Comparison of ENCODE assay signal across 8 cellular contexts in the genomic region with DNA sequence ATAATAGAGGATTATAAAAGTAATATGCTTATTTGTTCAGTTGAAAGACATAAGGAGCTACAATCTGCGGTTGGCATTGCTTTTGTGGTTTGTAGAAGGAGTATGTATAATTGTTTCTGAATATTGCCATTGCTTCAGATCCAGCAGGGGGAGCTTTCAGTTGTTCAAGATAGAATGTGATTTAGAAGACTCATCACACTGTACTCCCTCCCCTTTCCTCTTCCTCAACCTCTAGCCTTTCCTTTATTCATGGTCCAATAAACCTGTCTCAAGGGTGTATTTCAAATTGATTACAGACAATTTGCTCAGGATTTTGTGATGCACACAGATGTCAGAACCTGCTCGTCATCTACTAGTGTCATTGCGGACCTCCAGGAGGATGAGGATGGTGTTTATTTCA. TPM values are rescaled to one million over a fixed set of nuclear protein-coding genes. Genes with fewer than 3 reads are reported as not detected.
DNase-seq lines count a peak whose midpoint lies in the region; ATAC-seq and TF ChIP-seq lines count a peak whose summit lies in the region.

No MANE protein-coding gene starts in this region.

- no peaks in the 10 kb centered on the region for H3K27me3 Mint-ChIP-seq in H9 (ENCODE audit: low read depth)

- H3K9me3 Mint-ChIP-seq in H9, result no peaks in the 10 kb centered on the region

- BruUV-seq in A673 (replicated peaks; lab: Mats Ljungman, UMichigan), result no TSS peak

- peak; percentile 68; the same call in 2 of the 3 replicates for ATAC-seq in RWPE2 (ENCODE audit: low read depth)

- H3K27me3 ChIP-seq in A673 (replicated peaks; ENCODE audit: insufficient read depth, low read depth, low read length, poor library complexity) (no peaks in the 10 kb centered on the region), H9 (ENCODE audit: insufficient read depth, low read length) (no peaks in the 10 kb centered on the region), RWPE2 (ENCODE audit: insufficient read depth, poor library complexity, severe bottlenecking) (no peaks in the 10 kb centered on the region)

- intact Hi-C loops in A673 (cut with micrococcal nuclease; ENCODE audit: unreplicated experiment), result loop anchor here (2.0 to 10.0 kb wide), 2 partner anchors 212 to 1758 kb away; no protein-coding TSS in a partner anchor

- no peak overlapping the region for H2BK20ac ChIP-seq in H9 (ENCODE audit: low read depth, low read length, poor library complexity, severe bottlenecking)

- no peak overlapping the region for H3K14ac ChIP-seq in H9 (ENCODE audit: insufficient read depth, low read length)

- no peaks in the 10 kb centered on the region for H3K4me1 ChIP-seq in A673 (ENCODE audit: insufficient read depth, low read length, poor library complexity, severe bottlenecking)
- no peaks in the 10 kb centered on the region for H3K4me1 ChIP-seq in H9 (ENCODE audit: insufficient read depth, low read length)
- H3K4me1 ChIP-seq in RWPE2 (ENCODE audit: insufficient read depth, poor library complexity, severe bottlenecking), result no peaks in the 10 kb centered on the region

- H3K36me3 ChIP-seq in A673 (ENCODE audit: insufficient read depth, low read length, poor library complexity, severe bottlenecking) (peaks cover 27% of the 10 kb centered on the region), RWPE2 (ENCODE audit: low read depth) (peaks cover 95% of the 10 kb centered on the region)

- H3K23me2 ChIP-seq in H9 (ENCODE audit: insufficient read length, low read depth, low read length, poor library complexity, severe bottlenecking), result no peaks in the 10 kb centered on the region

- WGBS in H9 (ENCODE audit: extremely low coverage, insufficient read length, low lambda C conversion rate), result no CpG with 5 or more reads among the region's 3 CpGs

- H3K23ac ChIP-seq in H9 (ENCODE audit: insufficient read length, low read depth, low read length), result no peak overlapping the region

- TF ChIP-seq CTCF in A673 (conservative IDR thresholded peaks at IDR 0.05; ENCODE audit: low read depth, low read length) (peak; percentile 70), H9 (conservative IDR thresholded peaks at IDR 0.05) (peak; percentile 72), RWPE2 (IDR thresholded peaks at IDR 0.05; ENCODE audit: poor library complexity, severe bottlenecking) (peak; percentile 68)

- H3K18ac ChIP-seq in H9 (ENCODE audit: insufficient read length, low read depth, low read length), result no peak overlapping the region

- peaks cover 21 to 57% (median 29%) of the 10 kb centered on the region in 3 experiments; a peak in 6 of 7 replicates for H3K36me3 Mint-ChIP-seq in H9 (ENCODE audit: insufficient read depth in 1 of 3, low read depth in 3 of 3)

- no peak overlapping the region for H2AK5ac ChIP-seq in H9 (ENCODE audit: insufficient read length, low read length)

- DNase-seq in A673 (ENCODE audit: low spot score) (peak; percentile 72), GDM1 (lab: John Stamatoyannopoulos, UW) (peak; percentile 15), H9 (no peak), M059J (ENCODE audit: low read depth) (peak; percentile 57), RWPE2 (ENCODE audit: low spot score) (no peak), erythroblast (lab: John Stamatoyannopoulos, UW) (peak; percentile 71 to 80), pons (ENCODE audit: low spot score) (peak; percentile 56)
- DNase-seq in stimulated activated CD8-positive, alpha-beta memory T cell treated with anti-CD3 and anti-CD28 coated beads, Interleukin-4, amount 100 ng/mL, for 48 hours, result no peak

- no peak overlapping the region for H2BK12ac ChIP-seq in H9 (ENCODE audit: insufficient read length, low read depth, low read length)

- H3K4ac ChIP-seq in H9 (ENCODE audit: low read depth, low read length), result no peak overlapping the region

- H3K4me3 ChIP-seq in A673 (ENCODE audit: low read depth, low read length, poor library complexity, severe bottlenecking) (no peak overlapping the region), RWPE2 (ENCODE audit: severe bottlenecking) (no peak overlapping the region)

- H3K79me2 ChIP-seq in H9 (ENCODE audit: insufficient read depth, low read length), result no peaks in the 10 kb centered on the region

- no peak overlapping the region for H3T11ph ChIP-seq in H9 (ENCODE audit: low read length)

- no peak overlapping the region for H2BK15ac ChIP-seq in H9 (ENCODE audit: low read depth, low read length)

- H2BK120ac ChIP-seq in H9 (ENCODE audit: low read depth, low read length, poor library complexity, severe bottlenecking), result no peak overlapping the region

- H4K91ac ChIP-seq in H9 (ENCODE audit: insufficient read length, low read depth, low read length), result no peak overlapping the region

- no peaks in the 10 kb centered on the region for H3K4me1 Mint-ChIP-seq in H9

- H4K5ac ChIP-seq in H9 (ENCODE audit: insufficient read length, low read depth, low read length), result no peak overlapping the region

- no peak overlapping the region for H4K8ac ChIP-seq in H9 (replicated peaks; ENCODE audit: insufficient read length, low read depth, low read length)

- no peak overlapping the region for H3K4me3 Mint-ChIP-seq in H9

- POLR2A ChIA-PET in A673 (lab: Charles Lee; ENCODE audit: low non-redundant PET), result no interaction called here

- CTCF ChIA-PET in A673 (lab: Charles Lee), result interaction anchor here (0.9 to 1.4 kb wide), 2 partner anchors 46 to 213 kb away, joined by 4 to 6 read pairs; no protein-coding TSS in a partner anchor

- no peaks in the 10 kb centered on the region for H4K20me1 ChIP-seq in H9 (ENCODE audit: control insufficient read depth, insufficient read depth, insufficient read length)

- no peak overlapping the region for H3K4me2 ChIP-seq in H9 (ENCODE audit: insufficient read depth, insufficient read length, low read length)

- no peak for TF ChIP-seq POLR2A in erythroblast (IDR thresholded peaks at IDR 0.05; ENCODE audit: low read length)

- no peak overlapping the region for H2BK5ac ChIP-seq in H9 (ENCODE audit: insufficient read length, low read length)

- H3K9ac ChIP-seq in H9 (ENCODE audit: extremely low read depth, insufficient read length, low read length), result no peak overlapping the region

- H3K27ac ChIP-seq in A673 (ENCODE audit: low read depth, low read length, poor library complexity, severe bottlenecking) (no peak overlapping the region), H9 (ENCODE audit: insufficient read length, low read depth, low read length) (no peak overlapping the region), RWPE2 (ENCODE audit: poor library complexity, severe bottlenecking) (no peak overlapping the region)

- no peaks in the 10 kb centered on the region for H3K9me3 ChIP-seq in A673 (ENCODE audit: low read depth, low read length, poor library complexity, severe bottlenecking)
- no peaks in the 10 kb centered on the region for H3K9me3 ChIP-seq in H9 (ENCODE audit: control insufficient read depth, low read depth, low read length)
- H3K9me3 ChIP-seq in RWPE2 (ENCODE audit: severe bottlenecking), result no peaks in the 10 kb centered on the region

- no peak overlapping the region for H3K27ac Mint-ChIP-seq in H9

- H3K56ac ChIP-seq in H9 (ENCODE audit: insufficient read length, low read depth, low read length), result no peak overlapping the region

- no peaks in the 10 kb centered on the region for H3K79me1 ChIP-seq in H9 (ENCODE audit: insufficient read depth, low read depth, low read length, poor library complexity, severe bottlenecking)

- no peak overlapping the region for H2AFZ ChIP-seq in H9 (ENCODE audit: low read length)

RNA-seq across cellular contexts. Expression of a gene that starts 9.8 kb away (rescaled TPM):
- total RNA-seq in A673 (2021), result 26.4 and 26.7 TPM in 2 replicates
- 22.0 and 22.6 TPM in 2 replicates for total RNA-seq in H9 (2021)
- 17.4 and 23.6 TPM in 2 replicates for total RNA-seq in M059J (2014; rRNA removed; shearing (Covaris generic))

RNA-seq across cellular contexts. Expression of a gene that starts 33.8 kb away (rescaled TPM):
- total RNA-seq in A673 (2021) (42.8 and 51.6 TPM in 2 replicates), H9 (2021) (32.8 and 33.6 TPM in 2 replicates)
- total RNA-seq in M059J (2014; rRNA removed; shearing (Covaris generic)), result 63.2 and 85.0 TPM in 2 replicates

Comparison
In these comparisons a context has a peak if more than half of its experiments do, and no peak if none do; other contexts are left out.
1. DNase-seq: peak in A673 (single experiment), GDM1 (single experiment), M059J (single experiment), erythroblast (2 of 2) and pons (single experiment); none in H9 (single experiment), RWPE2 (single experiment) and stimulated activated CD8-positive, alpha-beta memory T cell treated with anti-CD3 and anti-CD28 coated beads, Interleukin-4, amount 100 ng/mL, for 48 hours (single experiment).
2. Peak in every context shown above with its lines, with median percentiles within 50 percentile points of each other: CTCF ChIP-seq.